In genomic region chr11:68028802-68029475, GRCh38 we compare ENCODE assay signal across 10 cellular contexts. TPM values are rescaled to one million over a fixed set of nuclear protein-coding genes. Genes with fewer than 3 reads are reported as not detected.
DNase-seq lines count a peak whose midpoint lies in the region; ATAC-seq and TF ChIP-seq lines count a peak whose summit lies in the region.
"Had no signal": no experiment of that assay in that cellular context is flagged by ENCODE, and none has a peak within 500 bp of the region (broad histone marks: within the 10 kb centered on the region; RNA-seq: fewer than 3 reads in every experiment).

No MANE protein-coding gene starts in this region.

- H3K27ac Mint-ChIP-seq in HFFc6 = peak overlapping the region; percentile 91
- H3K27ac Mint-ChIP-seq in activated CD8-positive, alpha-beta T cell treated with anti-CD3 and anti-CD28 coated beads for 36 hours = no peak overlapping the region

- H3K27me3 ChIP-seq in BLaER1 treated with 17β-estradiol and CSF1 and Interleukin-3, amounts not matched to agents 10 nM and 100 nM = no peaks in the 10 kb centered on the region

- peak overlapping the region; percentile 78 to 96 (median 83); a peak in 21 of 22 replicates for H3K4me2 ChIP-seq in BLaER1 treated with 17β-estradiol and CSF1 and Interleukin-3, amounts not matched to agents 10 nM and 100 nM

- H3K4me3 Mint-ChIP-seq in HFFc6 = peak overlapping the region; percentile 91
- H3K4me3 Mint-ChIP-seq in activated CD8-positive, alpha-beta T cell treated with anti-CD3 and anti-CD28 coated beads for 36 hours = peak overlapping the region; percentile 90

- H3K9ac ChIP-seq in BLaER1 treated with 17β-estradiol and CSF1 and Interleukin-3, amounts not matched to agents 10 nM and 100 nM = peak overlapping the region in 8 of 11 experiments; percentile 4 to 93 (median 88); a peak in 10 of 22 replicates

- no peaks in the 10 kb centered on the region for H3K9me3 Mint-ChIP-seq in HFFc6
- H3K9me3 Mint-ChIP-seq in activated CD8-positive, alpha-beta T cell treated with anti-CD3 and anti-CD28 coated beads for 36 hours = peaks cover 2% of the 10 kb centered on the region

- no peak for ATAC-seq in activated CD8-positive, alpha-beta T cell treated with anti-CD3 and anti-CD28 coated beads for 36 hours
- ATAC-seq in GM21576 (IDR thresholded peaks at IDR 0.05; ENCODE audit: unreplicated experiment) = no peak

- H3K4me1 ChIP-seq in BLaER1 treated with 17β-estradiol and CSF1 and Interleukin-3, amounts not matched to agents 10 nM and 100 nM = peaks cover 44 to 61% (median 51%) of the 10 kb centered on the region in 10 experiments

- peaks cover 4% of the 10 kb centered on the region for H3K27me3 Mint-ChIP-seq in HFFc6 (ENCODE audit: insufficient read depth)
- H3K27me3 Mint-ChIP-seq in activated CD8-positive, alpha-beta T cell treated with anti-CD3 and anti-CD28 coated beads for 36 hours = no peaks in the 10 kb centered on the region

- peaks cover 0 to 2% (median 0%) of the 10 kb centered on the region in 11 experiments; a peak in 1 of 22 replicates for H4K20me1 ChIP-seq in BLaER1 treated with 17β-estradiol and CSF1 and Interleukin-3, amounts not matched to agents 10 nM and 100 nM

- peak overlapping the region in 3 of 11 experiments; percentile 4 to 75 (median 72); a peak in 3 of 22 replicates for H3K27ac ChIP-seq in BLaER1 treated with 17β-estradiol and CSF1 and Interleukin-3, amounts not matched to agents 10 nM and 100 nM

- no peak for TF ChIP-seq CTCF in HFFc6 (IDR thresholded peaks at IDR 0.05)
- TF ChIP-seq CTCF in activated CD8-positive, alpha-beta T cell treated with anti-CD3 and anti-CD28 coated beads for 36 hours (IDR thresholded peaks at IDR 0.05) = no peak

- peaks cover 0 to 7% (median 0%) of the 10 kb centered on the region in 11 experiments; a peak in 4 of 22 replicates for H3K9me3 ChIP-seq in BLaER1 treated with 17β-estradiol and CSF1 and Interleukin-3, amounts not matched to agents 10 nM and 100 nM (replicated peaks in 1 of 11)

- POLR2A ChIA-PET in activated CD8-positive, alpha-beta T cell treated with anti-CD3 and anti-CD28 coated beads for 36 hours (lab: Charles Lee) = interaction anchor here (0.9 to 1.2 kb wide), 3 partner anchors 8 to 18 kb away, joined by 3 to 4 read pairs (median 3); no protein-coding TSS in a partner anchor

- intact Hi-C loops in activated CD8-positive, alpha-beta T cell treated with anti-CD3 and anti-CD28 coated beads for 36 hours (cut with micrococcal nuclease) = no loop called here

- TF ChIP-seq POLR2A in erythroblast (IDR thresholded peaks at IDR 0.05; ENCODE audit: low read length) = no peak

- peaks cover 55% of the 10 kb centered on the region for H3K4me1 Mint-ChIP-seq in HFFc6 (ENCODE audit: low read depth)
- peaks cover 16% of the 10 kb centered on the region for H3K4me1 Mint-ChIP-seq in activated CD8-positive, alpha-beta T cell treated with anti-CD3 and anti-CD28 coated beads for 36 hours (ENCODE audit: low read depth)

- H3K36me3 Mint-ChIP-seq in HFFc6 (ENCODE audit: low read depth) = peaks cover 39% of the 10 kb centered on the region
- H3K36me3 Mint-ChIP-seq in activated CD8-positive, alpha-beta T cell treated with anti-CD3 and anti-CD28 coated beads for 36 hours (ENCODE audit: low read depth) = peaks cover 8% of the 10 kb centered on the region

- peaks cover 16 to 64% (median 58%) of the 10 kb centered on the region in 11 experiments for H3K36me3 ChIP-seq in BLaER1 treated with 17β-estradiol and CSF1 and Interleukin-3, amounts not matched to agents 10 nM and 100 nM

- DNase-seq in HFFc6 = no peak
- no peak for DNase-seq in activated CD8-positive, alpha-beta T cell treated with anti-CD3 and anti-CD28 coated beads for 36 hours
- peak; percentile 37 for DNase-seq in kidney glomerular epithelial cell (lab: John Stamatoyannopoulos, UW)
- no peak for DNase-seq in erythroblast (lab: John Stamatoyannopoulos, UW)
- no peak for DNase-seq in activated effector memory CD4-positive, alpha-beta T cell treated with anti-CD3 and anti-CD28 coated beads, Interleukin-2, amount 50 U/mL, for 16 hours
- no peak for DNase-seq in NK-92 (lab: John Stamatoyannopoulos, UW; ENCODE audit: unreplicated experiment)
- DNase-seq: GF-D8, NCI-H748 treated with DMSO at 0.1 percent for 48 hours had no signal

- CTCF ChIA-PET in activated CD8-positive, alpha-beta T cell treated with anti-CD3 and anti-CD28 coated beads for 36 hours (lab: Charles Lee) = no interaction called here

- H3K4me3 ChIP-seq in BLaER1 treated with 17β-estradiol and CSF1 and Interleukin-3, amounts not matched to agents 10 nM and 100 nM = 0 out of 20 replicates have a peak overlapping the region, but pooled peaks of 1 of the 10 experiments have one; percentile 64

RNA-seq across cellular contexts. Expression of gene NDUFS8, which starts 1.5 kb away (rescaled TPM):
- 100 to 1,000 TPM; 221 to 236 (median 223) TPM for total RNA-seq in HFFc6 (2021; fragmentation: NEBNext Ultra II Directional; extraction: Animal tissue kit (Norgen Biotek cat#: 25700))
- total RNA-seq in activated CD8-positive, alpha-beta T cell treated with anti-CD3 and anti-CD28 coated beads for 36 hours = 100 to 1,000 TPM; 105 to 109 TPM

RNA-seq across cellular contexts. Expression of gene TCIRG1, which starts 9.9 kb away (rescaled TPM):
- total RNA-seq in HFFc6 (2021; fragmentation: NEBNext Ultra II Directional; extraction: Animal tissue kit (Norgen Biotek cat#: 25700)) = 100 to 1,000 TPM; 113 to 150 (median 131) TPM
- 100 to 1,000 TPM; 129 to 138 TPM for total RNA-seq in activated CD8-positive, alpha-beta T cell treated with anti-CD3 and anti-CD28 coated beads for 36 hours

RNA-seq across cellular contexts. Expression of gene ALDH3B1, which starts 18.8 kb away (rescaled TPM):
- 10 to 100 TPM; 29.5 to 47.4 (median 43.4) TPM for total RNA-seq in HFFc6 (2021; fragmentation: NEBNext Ultra II Directional; extraction: Animal tissue kit (Norgen Biotek cat#: 25700))
- under 1 TPM; 0.09 to 0.11 TPM for total RNA-seq in activated CD8-positive, alpha-beta T cell treated with anti-CD3 and anti-CD28 coated beads for 36 hours

RNA-seq across cellular contexts. Expression of gene UNC93B1, which starts 25.0 kb away (rescaled TPM):
- total RNA-seq in HFFc6 (2021; fragmentation: NEBNext Ultra II Directional; extraction: Animal tissue kit (Norgen Biotek cat#: 25700)) = 10 to 100 TPM; 17.2 to 23.0 (median 19.9) TPM
- 10 to 100 TPM; 12.4 to 13.0 TPM for total RNA-seq in activated CD8-positive, alpha-beta T cell treated with anti-CD3 and anti-CD28 coated beads for 36 hours

Comparison
In these comparisons a context has a peak if more than half of its experiments do, and no peak if none do; other contexts are left out.
1. RNA of gene ALDH3B1, which starts 18.8 kb away (total RNA-seq): 29.5 to 47.4 TPM in HFFc6; 0.09 to 0.11 TPM in activated CD8-positive, alpha-beta T cell treated with anti-CD3 and anti-CD28 coated beads for 36 hours; every median in the first group is over 10 times any median in the second.